ENCODE assay signal across 16 cellular contexts in genomic region chr12:123288751-123289346, GRCh38.
"Had no signal": no experiment of that assay in that cellular context is flagged by ENCODE, and none has a peak within 500 bp of the region (broad histone marks: within the 10 kb centered on the region; RNA-seq: fewer than 3 reads in every experiment).

No MANE protein-coding gene starts in this region.

- FAIRE-seq: kidney, small intestine had no signal

- H3K27ac Mint-ChIP-seq: activated naive CD4-positive, alpha-beta T cell treated with anti-CD3 and anti-CD28 coated beads for 36 hours; activated T-helper 17 cell treated with anti-CD3 and anti-CD28 coated beads, Interleukin-2, amount 50 U/mL, for 72 hours; nephron; T-helper 1 cell treated with Interleukin-12 subunit alpha and Interleukin-12 subunit beta and Interleukin-4 antibody, amounts not matched to agents 30 μg/mL and 1 μg/mL, for 36 hours had no signal

- ATAC-seq: activated T-helper 17 cell treated with anti-CD3 and anti-CD28 coated beads, Interleukin-2, amount 50 U/mL, for 72 hours; esophagus mucosa; left lung; stimulated activated naive CD8-positive, alpha-beta T cell treated with anti-CD3 and anti-CD28 coated beads, Interleukin-15, Interleukin-2, amounts not matched to agents 100 U/mL and 50 U/mL, for 24 hours had no signal

- DNase-seq: activated CD4-positive, alpha-beta T cell treated with anti-CD3 and anti-CD28 coated beads for 48 hours; activated naive CD4-positive, alpha-beta T cell treated with anti-CD3 and anti-CD28 coated beads for 36 hours; colonic mucosa; hippocampal formation; kidney; left lung; mesenchymal stem cell; retina; small intestine; stimulated activated CD4-positive, alpha-beta T cell treated with anti-CD3 and anti-CD28 coated beads, Interleukin-4, amount 100 ng/mL, for 24 hours; stimulated activated naive CD8-positive, alpha-beta T cell treated with anti-CD3 and anti-CD28 coated beads, Interleukin-15, Interleukin-2, amounts not matched to agents 100 U/mL and 50 U/mL, for 24 hours had no signal

- H3K4me1 ChIP-seq: colonic mucosa, left lung, upper lobe of left lung had no signal

- H3K27me3 Mint-ChIP-seq: activated T-helper 17 cell treated with anti-CD3 and anti-CD28 coated beads, Interleukin-2, amount 50 U/mL, for 72 hours had no signal

- H3K9me3 Mint-ChIP-seq: activated naive CD4-positive, alpha-beta T cell treated with anti-CD3 and anti-CD28 coated beads for 36 hours; activated T-helper 17 cell treated with anti-CD3 and anti-CD28 coated beads, Interleukin-2, amount 50 U/mL, for 72 hours; nephron; T-helper 1 cell treated with Interleukin-12 subunit alpha and Interleukin-12 subunit beta and Interleukin-4 antibody, amounts not matched to agents 30 μg/mL and 1 μg/mL, for 36 hours had no signal

- H3K4me1 Mint-ChIP-seq: activated T-helper 17 cell treated with anti-CD3 and anti-CD28 coated beads, Interleukin-2, amount 50 U/mL, for 72 hours; nephron had no signal

- H3K27ac ChIP-seq: colonic mucosa, left lung, upper lobe of left lung had no signal

- H3K4me3 Mint-ChIP-seq: activated naive CD4-positive, alpha-beta T cell treated with anti-CD3 and anti-CD28 coated beads for 36 hours; activated T-helper 17 cell treated with anti-CD3 and anti-CD28 coated beads, Interleukin-2, amount 50 U/mL, for 72 hours; nephron; T-helper 1 cell treated with Interleukin-12 subunit alpha and Interleukin-12 subunit beta and Interleukin-4 antibody, amounts not matched to agents 30 μg/mL and 1 μg/mL, for 36 hours had no signal

- H3K27me3 ChIP-seq: colonic mucosa, left lung, upper lobe of left lung had no signal

- H3K9me3 ChIP-seq: colonic mucosa, left lung, upper lobe of left lung had no signal

- H3K4me3 ChIP-seq: colonic mucosa, left lung, upper lobe of left lung had no signal
